ENCODE assay signal across 10 cellular contexts in genomic region chrX:40103565-40104323, GRCh38. TPM values are rescaled to one million over a fixed set of nuclear protein-coding genes. Genes with fewer than 3 reads are reported as not detected.
DNase-seq lines count a peak whose midpoint lies in the region; ATAC-seq and TF ChIP-seq lines count a peak whose summit lies in the region.
"Had no signal": no experiment of that assay in that cellular context is flagged by ENCODE, and none has a peak within 500 bp of the region (broad histone marks: within the 10 kb centered on the region; RNA-seq: fewer than 3 reads in every experiment).

No MANE protein-coding gene starts in this region.

- H3K4me3 Mint-ChIP-seq in activated CD4-positive, alpha-beta memory T cell treated with anti-CD3 and anti-CD28 coated beads, Interleukin-2, amount 10 ng/mL, durations not matched to agents 7 days and 5 days, result peak overlapping the region; percentile 21
- H3K4me3 Mint-ChIP-seq in activated CD4-positive, alpha-beta memory T cell treated with anti-CD3 and anti-CD28 coated beads for 36 hours, result no peak overlapping the region

- H3K36me3 ChIP-seq in esophagus muscularis mucosa (no peaks in the 10 kb centered on the region), smooth muscle cell (ENCODE audit: low read depth) (no peaks in the 10 kb centered on the region), gastroesophageal sphincter (no peaks in the 10 kb centered on the region)
- H3K36me3 ChIP-seq: ovary had no signal

- no peak overlapping the region for H2AFZ ChIP-seq in smooth muscle cell (ENCODE audit: low read depth)

- TF ChIP-seq POLR2A in esophagus muscularis mucosa (IDR thresholded peaks at IDR 0.05; ENCODE audit: low read depth) (no peak), gastroesophageal sphincter (IDR thresholded peaks at IDR 0.05) (no peak)

- H3K9me3 Mint-ChIP-seq in activated CD4-positive, alpha-beta memory T cell treated with anti-CD3 and anti-CD28 coated beads, Interleukin-2, amount 10 ng/mL, durations not matched to agents 7 days and 5 days, result no peaks in the 10 kb centered on the region
- no peaks in the 10 kb centered on the region for H3K9me3 Mint-ChIP-seq in activated CD4-positive, alpha-beta memory T cell treated with anti-CD3 and anti-CD28 coated beads for 36 hours
- H3K9me3 Mint-ChIP-seq: activated B cell treated with CpG ODN at 0.5 μM for 24 hours had no signal

- POLR2A ChIA-PET in activated CD4-positive, alpha-beta memory T cell treated with anti-CD3 and anti-CD28 coated beads, Interleukin-2, amount 10 ng/mL, durations not matched to agents 7 days and 5 days (lab: Charles Lee), result interaction anchor here (1.3 to 18.0 kb wide), 6 partner anchors 8 to 248 kb away, joined by 3 to 387 read pairs (median 9); partner anchors contain the start of gene BCOR
- POLR2A ChIA-PET in activated CD4-positive, alpha-beta memory T cell treated with anti-CD3 and anti-CD28 coated beads for 36 hours (lab: Charles Lee), result interaction anchor here (1.1 to 1.6 kb wide), 3 partner anchors 10 to 73 kb away, joined by 3 to 7 read pairs (median 6); no protein-coding TSS in a partner anchor

- H3K4me3 ChIP-seq in esophagus muscularis mucosa, result no peak overlapping the region
- H3K4me3 ChIP-seq in smooth muscle cell, result peak overlapping the region; percentile 74
- H3K4me3 ChIP-seq in gastroesophageal sphincter, result no peak overlapping the region

- CTCF ChIA-PET in activated CD4-positive, alpha-beta memory T cell treated with anti-CD3 and anti-CD28 coated beads, Interleukin-2, amount 10 ng/mL, durations not matched to agents 7 days and 5 days (lab: Charles Lee), result no interaction called here
- CTCF ChIA-PET in activated CD4-positive, alpha-beta memory T cell treated with anti-CD3 and anti-CD28 coated beads for 36 hours (lab: Charles Lee), result interaction anchor here (1.6 kb wide), 1 partner anchor 11 kb away, joined by 4 read pairs; no protein-coding TSS in a partner anchor

- peaks cover 0 to 28% (median 2%) of the 10 kb centered on the region in 4 donors for H3K27me3 ChIP-seq in esophagus muscularis mucosa
- peaks cover 6% of the 10 kb centered on the region for H3K27me3 ChIP-seq in smooth muscle cell (ENCODE audit: low read depth)
- no peaks in the 10 kb centered on the region for H3K27me3 ChIP-seq in gastroesophageal sphincter
- H3K27me3 ChIP-seq: ovary had no signal

- peak overlapping the region; percentile 6 for H3K27ac Mint-ChIP-seq in activated CD4-positive, alpha-beta memory T cell treated with anti-CD3 and anti-CD28 coated beads, Interleukin-2, amount 10 ng/mL, durations not matched to agents 7 days and 5 days
- no peak overlapping the region for H3K27ac Mint-ChIP-seq in activated CD4-positive, alpha-beta memory T cell treated with anti-CD3 and anti-CD28 coated beads for 36 hours
- H3K27ac Mint-ChIP-seq: activated B cell treated with CpG ODN at 0.5 μM for 24 hours had no signal

- no peaks in the 10 kb centered on the region for H3K36me3 Mint-ChIP-seq in activated CD4-positive, alpha-beta memory T cell treated with anti-CD3 and anti-CD28 coated beads, Interleukin-2, amount 10 ng/mL, durations not matched to agents 7 days and 5 days (ENCODE audit: low read depth)
- no peaks in the 10 kb centered on the region for H3K36me3 Mint-ChIP-seq in activated CD4-positive, alpha-beta memory T cell treated with anti-CD3 and anti-CD28 coated beads for 36 hours

- intact Hi-C loops in activated CD4-positive, alpha-beta memory T cell treated with anti-CD3 and anti-CD28 coated beads for 36 hours (cut with micrococcal nuclease), result no loop called here
- intact Hi-C loops in esophagus muscularis mucosa (cut with DNase I), result no loop called here

- no peaks in the 10 kb centered on the region for H3K9me3 ChIP-seq in esophagus muscularis mucosa
- H3K9me3 ChIP-seq in smooth muscle cell (replicated peaks; ENCODE audit: low read depth), result no peaks in the 10 kb centered on the region
- no peaks in the 10 kb centered on the region for H3K9me3 ChIP-seq in gastroesophageal sphincter
- H3K9me3 ChIP-seq: ovary had no signal

- H3F3A ChIP-seq in smooth muscle cell (ENCODE audit: low read depth), result peaks cover 29% of the 10 kb centered on the region

- peak overlapping the region; percentile 86 for H3K4me2 ChIP-seq in smooth muscle cell

- WGBS in esophagus muscularis mucosa, result 52% methylated on average over 22 of the region's 22 CpGs
- WGBS in smooth muscle cell (ENCODE audit: low lambda C conversion rate), result 22% methylated on average over 22 of the region's 22 CpGs
- WGBS in gastroesophageal sphincter (ENCODE audit: low coverage in 1 of 2), 2 donors, result 74 to 89% methylated on average over 6 of the region's 22 CpGs

- peaks cover 8% of the 10 kb centered on the region for H4K20me1 ChIP-seq in smooth muscle cell (ENCODE audit: low read depth)

- no peak for ATAC-seq in HG03097 (IDR thresholded peaks at IDR 0.05; ENCODE audit: low FRiP score, unreplicated experiment)
- no peak for ATAC-seq in gastroesophageal sphincter

- TF ChIP-seq CTCF in esophagus muscularis mucosa (IDR thresholded peaks at IDR 0.05) (no peak), smooth muscle cell (IDR thresholded peaks at IDR 0.05; ENCODE audit: borderline replicate concordance, insufficient read depth, poor library complexity, severe bottlenecking) (no peak), gastroesophageal sphincter (IDR thresholded peaks at IDR 0.05) (no peak)

- no peaks in the 10 kb centered on the region for H3K27me3 Mint-ChIP-seq in activated CD4-positive, alpha-beta memory T cell treated with anti-CD3 and anti-CD28 coated beads, Interleukin-2, amount 10 ng/mL, durations not matched to agents 7 days and 5 days
- H3K27me3 Mint-ChIP-seq in activated CD4-positive, alpha-beta memory T cell treated with anti-CD3 and anti-CD28 coated beads for 36 hours, result no peaks in the 10 kb centered on the region
- H3K27me3 Mint-ChIP-seq: activated B cell treated with CpG ODN at 0.5 μM for 24 hours had no signal

- TF ChIP-seq EP300 in esophagus muscularis mucosa (IDR thresholded peaks at IDR 0.05), result no peak
- no peak for TF ChIP-seq EP300 in gastroesophageal sphincter (IDR thresholded peaks at IDR 0.05)

- no peak overlapping the region for H3K9ac ChIP-seq in smooth muscle cell (ENCODE audit: low read depth)

- H3K79me2 ChIP-seq in smooth muscle cell (ENCODE audit: low read depth), result no peaks in the 10 kb centered on the region

- H3K4me1 ChIP-seq in esophagus muscularis mucosa (peaks cover 31 to 85% (median 53%) of the 10 kb centered on the region in 4 donors), smooth muscle cell (ENCODE audit: low read depth) (peaks cover 60% of the 10 kb centered on the region), gastroesophageal sphincter (peaks cover 0 to 50% (median 25%) of the 10 kb centered on the region in 3 donors)

- H3K4me1 Mint-ChIP-seq in activated CD4-positive, alpha-beta memory T cell treated with anti-CD3 and anti-CD28 coated beads, Interleukin-2, amount 10 ng/mL, durations not matched to agents 7 days and 5 days, result peaks cover 23% of the 10 kb centered on the region
- H3K4me1 Mint-ChIP-seq in activated CD4-positive, alpha-beta memory T cell treated with anti-CD3 and anti-CD28 coated beads for 36 hours (ENCODE audit: low read depth), result peaks cover 18% of the 10 kb centered on the region

- peak overlapping the region in 3 of 4 donors; percentile 7 to 98 (median 97) for H3K27ac ChIP-seq in esophagus muscularis mucosa (replicated peaks in 1 of 4)
- H3K27ac ChIP-seq in smooth muscle cell (ENCODE audit: low read depth), result no peak overlapping the region
- H3K27ac ChIP-seq in gastroesophageal sphincter, result no peak overlapping the region

- no peak for DNase-seq in activated CD4-positive, alpha-beta memory T cell treated with anti-CD3 and anti-CD28 coated beads, Interleukin-2, amount 10 ng/mL, durations not matched to agents 7 days and 5 days
- DNase-seq in activated CD4-positive, alpha-beta memory T cell treated with anti-CD3 and anti-CD28 coated beads for 36 hours, result no peak
- peak; percentile 59 for DNase-seq in NCI-H82 (lab: John Stamatoyannopoulos, UW)
- no peak for DNase-seq in esophagus muscularis mucosa (ENCODE audit: extremely low spot score)
- DNase-seq in smooth muscle cell (lab: John Stamatoyannopoulos, UW; ENCODE audit: unreplicated experiment), result no peak
- DNase-seq in DMS53 treated with DMSO at 0.1 percent for 48 hours (lab: John Stamatoyannopoulos, UW; ENCODE audit: unreplicated experiment), result no peak

RNA-seq across cellular contexts. Expression of gene BCOR, which starts 6.0 kb away (rescaled TPM):
- 10 to 100 TPM; 46.6 to 46.8 TPM for total RNA-seq in activated CD4-positive, alpha-beta memory T cell treated with anti-CD3 and anti-CD28 coated beads, Interleukin-2, amount 10 ng/mL, durations not matched to agents 7 days and 5 days
- 10 to 100 TPM; 33.7 to 35.0 TPM for total RNA-seq in activated CD4-positive, alpha-beta memory T cell treated with anti-CD3 and anti-CD28 coated beads for 36 hours
- total RNA-seq in esophagus muscularis mucosa (10 to 100 TPM; 19.9 to 32.5 (median 26.0) TPM), smooth muscle cell (28.0 and 28.5 TPM in 2 replicates), gastroesophageal sphincter (10 to 100 TPM; 18.4 to 27.4 (median 21.4) TPM)
- 13.1 and 19.5 TPM in 2 replicates for polyA plus RNA-seq in smooth muscle cell

Comparison
In these comparisons a context has a peak if more than half of its experiments do, and no peak if none do; other contexts are left out.
1. H3K27ac ChIP-seq: peak in esophagus muscularis mucosa (3 of 4); none in smooth muscle cell (single experiment) and gastroesophageal sphincter (0 of 4).